In genomic region chr17:39687101-39687545, GRCh38 we compare ENCODE assay signal across 8 cellular contexts. TPM values are rescaled to one million over a fixed set of nuclear protein-coding genes. Genes with fewer than 3 reads are reported as not detected.
DNase-seq lines count a peak whose midpoint lies in the region; ATAC-seq and TF ChIP-seq lines count a peak whose summit lies in the region.

No MANE protein-coding gene starts in this region.

- H3K9me3 Mint-ChIP-seq in activated T-cell treated with anti-CD3 and anti-CD28 coated beads, Interleukin-2, amount 50 U/mL, for 4 hours: no peaks in the 10 kb centered on the region
- no peaks in the 10 kb centered on the region for H3K9me3 Mint-ChIP-seq in activated naive CD8-positive, alpha-beta T cell treated with anti-CD3 and anti-CD28 coated beads, Interleukin-2, amount 50 U/mL, for 24 hours

- H3K36me3 ChIP-seq in liver (ENCODE audit: control insufficient read depth in 4 of 4, insufficient read depth in 3 of 4, low read depth in 1 of 4, low read length in 3 of 4) (peaks cover 0 to 14% (median 5%) of the 10 kb centered on the region in 4 donors), tibial artery (peaks cover 0 to 37% (median 0%) of the 10 kb centered on the region in 3 donors)

- H3K9me3 ChIP-seq in liver (ENCODE audit: control insufficient read depth in 4 of 4, low read length in 3 of 4) (no peaks in the 10 kb centered on the region), tibial artery (no peaks in the 10 kb centered on the region)

- peak overlapping the region; percentile 77 to 99 (median 81) for H3K4me3 ChIP-seq in liver (ENCODE audit: low read depth in 1 of 3, low read length in 3 of 3)
- H3K4me3 ChIP-seq in tibial artery: peak overlapping the region; percentile 60 to 68

- ATAC-seq in activated T-cell treated with anti-CD3 and anti-CD28 coated beads, Interleukin-2, amount 50 U/mL, for 4 hours: no peak
- no peak for ATAC-seq in activated naive CD8-positive, alpha-beta T cell treated with anti-CD3 and anti-CD28 coated beads, Interleukin-2, amount 50 U/mL, for 24 hours

- H3K4me3 Mint-ChIP-seq in activated T-cell treated with anti-CD3 and anti-CD28 coated beads, Interleukin-2, amount 50 U/mL, for 4 hours: peak overlapping the region; percentile 98
- H3K4me3 Mint-ChIP-seq in activated naive CD8-positive, alpha-beta T cell treated with anti-CD3 and anti-CD28 coated beads, Interleukin-2, amount 50 U/mL, for 24 hours: peak overlapping the region; percentile 97

- no peaks in the 10 kb centered on the region for H3K27me3 Mint-ChIP-seq in activated T-cell treated with anti-CD3 and anti-CD28 coated beads, Interleukin-2, amount 50 U/mL, for 4 hours (ENCODE audit: low read depth)
- H3K27me3 Mint-ChIP-seq in activated naive CD8-positive, alpha-beta T cell treated with anti-CD3 and anti-CD28 coated beads, Interleukin-2, amount 50 U/mL, for 24 hours: no peaks in the 10 kb centered on the region

- H3K36me3 Mint-ChIP-seq in activated T-cell treated with anti-CD3 and anti-CD28 coated beads, Interleukin-2, amount 50 U/mL, for 4 hours (ENCODE audit: insufficient read depth): peaks cover 15% of the 10 kb centered on the region
- peaks cover 3% of the 10 kb centered on the region for H3K36me3 Mint-ChIP-seq in activated naive CD8-positive, alpha-beta T cell treated with anti-CD3 and anti-CD28 coated beads, Interleukin-2, amount 50 U/mL, for 24 hours (ENCODE audit: low read depth)

- H3K27ac ChIP-seq in liver (ENCODE audit: low read depth in 1 of 2, low read length in 2 of 2) (peak overlapping the region; percentile 98), tibial artery (peak overlapping the region; percentile 81 to 85)

- intact Hi-C loops in tibial artery (cut with DNase I; ENCODE audit: low total_unique reads): no loop called here

- H3K9ac ChIP-seq in liver (ENCODE audit: low read depth in 1 of 2, low read length in 2 of 2): peak overlapping the region in 1 of 2 donors; percentile 93

- 22% methylated on average over 6 of the region's 6 CpGs for WGBS in liver

- H3K27ac Mint-ChIP-seq in activated naive CD8-positive, alpha-beta T cell treated with anti-CD3 and anti-CD28 coated beads, Interleukin-2, amount 50 U/mL, for 24 hours: peak overlapping the region; percentile 95

- H3K4me1 Mint-ChIP-seq in activated T-cell treated with anti-CD3 and anti-CD28 coated beads, Interleukin-2, amount 50 U/mL, for 4 hours (ENCODE audit: low read depth): peaks cover 25% of the 10 kb centered on the region
- H3K4me1 Mint-ChIP-seq in activated naive CD8-positive, alpha-beta T cell treated with anti-CD3 and anti-CD28 coated beads, Interleukin-2, amount 50 U/mL, for 24 hours: peaks cover 22% of the 10 kb centered on the region

- no peak for TF ChIP-seq RAD21 in liver (IDR thresholded peaks at IDR 0.05)

- H3K4me1 ChIP-seq in liver (ENCODE audit: control insufficient read depth in 4 of 4, insufficient read depth in 4 of 4, low read length in 3 of 4) (peaks cover 3 to 25% (median 19%) of the 10 kb centered on the region in 4 donors), tibial artery (peaks cover 0 to 17% (median 8%) of the 10 kb centered on the region in 4 donors)

- H3K27me3 ChIP-seq in liver (ENCODE audit: control insufficient read depth in 4 of 4, insufficient read depth in 4 of 4, low read length in 3 of 4): no peaks in the 10 kb centered on the region
- no peaks in the 10 kb centered on the region for H3K27me3 ChIP-seq in tibial artery

- no peak for DNase-seq in activated T-cell treated with anti-CD3 and anti-CD28 coated beads, Interleukin-2, amount 50 U/mL, for 4 hours
- no peak for DNase-seq in activated T-cell treated with anti-CD3 and anti-CD28 coated beads, Interleukin-2, amount 50 U/mL, for 1 hour
- no peak for DNase-seq in activated naive CD8-positive, alpha-beta T cell treated with anti-CD3 and anti-CD28 coated beads, Interleukin-2, amount 50 U/mL, for 24 hours
- DNase-seq in tibial artery (no peak), NCI-H2029 treated with DMSO at 0.1 percent for 48 hours (lab: John Stamatoyannopoulos, UW) (no peak), Ammon's horn (ENCODE audit: low spot score) (no peak)
- no peak for DNase-seq in stimulated activated CD4-positive, alpha-beta T cell treated with anti-CD3 and anti-CD28 coated beads, Interleukin-4, amount 100 ng/mL, for 4 hours

- no peak for TF ChIP-seq CTCF in liver (IDR thresholded peaks at IDR 0.05; ENCODE audit: low read depth, low read length, missing input control)
- TF ChIP-seq CTCF in tibial artery (IDR thresholded peaks at IDR 0.05): no peak

TF ChIP-seq in liver, 16 proteins besides CTCF, POLR2A, EP300 and RAD21 (continues in another document):
- TF ChIP-seq ZBTB33 (IDR thresholded peaks at IDR 0.05): no peak
- no peak for TF ChIP-seq GABPA (IDR thresholded peaks at IDR 0.05 in 1 of 2, conservative IDR thresholded peaks at IDR 0.05 in 1 of 2)
- peak; percentile 63 for TF ChIP-seq HNF4G (IDR thresholded peaks at IDR 0.05)
- TF ChIP-seq RXRA (IDR thresholded peaks at IDR 0.05): peak; percentile 57 to 66
- TF ChIP-seq SP1 (IDR thresholded peaks at IDR 0.05): peak; percentile 33
- TF ChIP-seq EGR1 (IDR thresholded peaks at IDR 0.05; ENCODE audit: low read depth in 2 of 2): no peak
- TF ChIP-seq ATF3 (IDR thresholded peaks at IDR 0.05): no peak
- TF ChIP-seq FOXA1 (IDR thresholded peaks at IDR 0.05): no peak
- TF ChIP-seq FOXA2 (IDR thresholded peaks at IDR 0.05): no peak
- no peak for TF ChIP-seq NR2F2 (IDR thresholded peaks at IDR 0.05)
- peak; percentile 23 to 68 for TF ChIP-seq JUND (IDR thresholded peaks at IDR 0.05)
- peak; percentile 46 for TF ChIP-seq MAX (IDR thresholded peaks at IDR 0.05)
- TF ChIP-seq TAF1 (conservative IDR thresholded peaks at IDR 0.05): no peak
- TF ChIP-seq HNF4A (conservative IDR thresholded peaks at IDR 0.05): peak; percentile 91 to 93
- TF ChIP-seq YY1 (IDR thresholded peaks at IDR 0.05): no peak

RNA-seq across cellular contexts. Expression of gene PGAP3, which starts 0.7 kb away (rescaled TPM):
- 10 to 100 TPM; 14.6 to 16.5 (median 16.3) TPM for total RNA-seq in activated T-cell treated with anti-CD3 and anti-CD28 coated beads, Interleukin-2, amount 50 U/mL, for 4 hours
- 10 to 100 TPM in 1 of 2 donors, 1 to 10 TPM in 1; 7.9 to 19.5 TPM for total RNA-seq in liver
- polyA plus RNA-seq in liver: 10 to 100 TPM; 13.3 to 14.6 TPM

RNA-seq across cellular contexts. Expression of gene ERBB2, which starts 12.7 kb away (rescaled TPM):
- 1 to 10 TPM; 2.3 to 3.4 (median 2.9) TPM for total RNA-seq in activated T-cell treated with anti-CD3 and anti-CD28 coated beads, Interleukin-2, amount 50 U/mL, for 4 hours
- 10 to 100 TPM; 21.0 to 28.8 TPM for total RNA-seq in liver
- polyA plus RNA-seq in liver: 10 to 100 TPM in 1 of 2 donors, 1 to 10 TPM in 1; 4.7 to 10.5 TPM

RNA-seq across cellular contexts. Expression of gene PNMT, which starts 18.9 kb away (rescaled TPM):
- not detected for total RNA-seq in activated T-cell treated with anti-CD3 and anti-CD28 coated beads, Interleukin-2, amount 50 U/mL, for 4 hours
- total RNA-seq in liver: 1 to 10 TPM in 1 of 2 donors, not detected in 1; 8.6 TPM
- under 1 TPM; 0.20 to 0.26 TPM for polyA plus RNA-seq in liver

RNA-seq across cellular contexts. Expression of gene TCAP, which starts 22.0 kb away (rescaled TPM):
- 1 to 10 TPM in 2 of 3 donors, under 1 TPM in 1; 0.73 to 1.4 (median 1.4) TPM for total RNA-seq in activated T-cell treated with anti-CD3 and anti-CD28 coated beads, Interleukin-2, amount 50 U/mL, for 4 hours
- under 1 TPM; 0.14 to 0.67 TPM for total RNA-seq in liver
- under 1 TPM in 1 of 2 donors, not detected in 1; 0.22 TPM for polyA plus RNA-seq in liver

RNA-seq across cellular contexts. Expression of gene MIEN1, which starts 43.2 kb away (rescaled TPM):
- 10 to 100 TPM; 43.2 to 48.6 (median 45.7) TPM for total RNA-seq in activated T-cell treated with anti-CD3 and anti-CD28 coated beads, Interleukin-2, amount 50 U/mL, for 4 hours
- total RNA-seq in liver: 10 to 100 TPM; 11.1 to 13.4 TPM
- polyA plus RNA-seq in liver: 10 to 100 TPM; 44.6 to 99.0 TPM

Comparison
In these comparisons a context has a peak if more than half of its experiments do, and no peak if none do; other contexts are left out.
1. RNA of gene ERBB2, which starts 12.7 kb away (total RNA-seq): 21.0 to 28.8 TPM in liver; 2.3 to 3.4 TPM in activated T-cell treated with anti-CD3 and anti-CD28 coated beads, Interleukin-2, amount 50 U/mL, for 4 hours; every median in the first group is over 4 times any median in the second.